26 cellular contexts compared by ENCODE assay signal in the genomic region with DNA sequence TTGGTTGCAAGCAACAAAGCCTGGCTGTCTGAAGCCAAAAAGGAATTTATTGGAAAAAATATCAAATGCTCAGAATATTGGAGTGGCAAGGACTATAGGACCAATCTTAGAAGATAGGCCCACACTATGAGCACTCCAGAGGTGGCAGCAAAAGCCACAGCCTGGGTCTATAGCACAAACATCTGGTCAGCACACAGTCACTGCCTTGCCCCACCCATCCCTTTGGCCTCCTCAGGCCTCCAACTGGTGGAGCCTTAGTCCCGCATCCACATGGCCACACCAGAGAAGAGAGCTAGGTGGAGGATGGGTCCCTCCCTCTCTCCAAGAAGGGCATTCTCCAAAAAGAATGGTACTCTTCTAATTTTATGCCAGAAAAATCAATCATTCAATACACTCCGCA.
"Had no signal": no experiment of that assay in that cellular context is flagged by ENCODE, and none has a peak within 500 bp of the region (broad histone marks: within the 10 kb centered on the region; RNA-seq: fewer than 3 reads in every experiment).

No MANE protein-coding gene starts in this region.

- H3K27me3 Mint-ChIP-seq: activated B cell treated with CpG ODN at 0.5 μM for 24 hours; activated CD4-positive, alpha-beta memory T cell treated with anti-CD3 and anti-CD28 coated beads for 36 hours; activated naive CD8-positive, alpha-beta T cell treated with anti-CD3 and anti-CD28 coated beads for 36 hours had no signal

- H3K9me3 Mint-ChIP-seq: activated B cell treated with CpG ODN at 0.5 μM for 24 hours; activated CD4-positive, alpha-beta memory T cell treated with anti-CD3 and anti-CD28 coated beads for 36 hours; activated naive CD8-positive, alpha-beta T cell treated with anti-CD3 and anti-CD28 coated beads for 36 hours; activated T-helper 1 cell treated with anti-CD3 and anti-CD28 coated beads, Interleukin-12 subunit alpha, Interleukin-12 subunit beta, Interleukin-2, Interleukin-4 antibody, amounts not matched to agents 30 ng/mL and 10 ng/mL and 1 ng/mL, durations not matched to agents 14 hours and 24 hours and 36 hours; mesothelial cell of epicardium; nephron; T-helper 2 cell treated with Interferon-gamma antibody and Interleukin-4, amounts not matched to agents 5 μg/mL and 100 μg/mL, for 36 hours had no signal

- H3K9me3 ChIP-seq: lower lobe of right lung, sigmoid colon, tibial artery, uterus had no signal

- H3K9ac ChIP-seq: parathyroid adenoma had no signal

- H3K4me1 ChIP-seq: uterus had no signal

- DNase-seq: activated B cell treated with CpG ODN at 0.5 μM for 24 hours; activated CD4-positive, alpha-beta memory T cell treated with anti-CD3 and anti-CD28 coated beads for 36 hours; activated CD4-positive, alpha-beta T cell treated with anti-CD3 and anti-CD28 coated beads for 4 hours; activated naive CD4-positive, alpha-beta T cell; activated naive CD8-positive, alpha-beta T cell treated with anti-CD3 and anti-CD28 coated beads for 36 hours; activated T-cell treated with anti-CD3 and anti-CD28 coated beads for 4 hours; amniotic stem cell; dorsolateral prefrontal cortex; foreskin melanocyte; hypothalamus; islet precursor cell; lower lobe of right lung; sigmoid colon; stimulated activated CD4-positive, alpha-beta T cell treated with anti-CD3 and anti-CD28 coated beads, Interleukin-1b, Interleukin-23, amount 100 ng/mL, for 48 hours; stimulated activated CD8-positive, alpha-beta memory T cell treated with anti-CD3 and anti-CD28 coated beads, Interleukin-4, amount 100 ng/mL, for 48 hours; stimulated activated naive CD4-positive, alpha-beta T cell; substantia nigra; tibial artery; uterus had no signal

- H3K27ac ChIP-seq: cardiac muscle cell, epithelial cell of prostate, lower lobe of right lung, parathyroid adenoma, sigmoid colon, tibial artery, uterus had no signal

- H2AFZ ChIP-seq: parathyroid adenoma had no signal

- H3K27ac Mint-ChIP-seq: activated B cell treated with CpG ODN at 0.5 μM for 24 hours; activated CD4-positive, alpha-beta memory T cell treated with anti-CD3 and anti-CD28 coated beads for 36 hours; activated naive CD8-positive, alpha-beta T cell treated with anti-CD3 and anti-CD28 coated beads for 36 hours; activated T-helper 1 cell treated with anti-CD3 and anti-CD28 coated beads, Interleukin-12 subunit alpha, Interleukin-12 subunit beta, Interleukin-2, Interleukin-4 antibody, amounts not matched to agents 30 ng/mL and 10 ng/mL and 1 ng/mL, durations not matched to agents 14 hours and 24 hours and 36 hours; mesothelial cell of epicardium; T-helper 2 cell treated with Interferon-gamma antibody and Interleukin-4, amounts not matched to agents 5 μg/mL and 100 μg/mL, for 36 hours had no signal

- H3K36me3 ChIP-seq: cardiac muscle cell, lower lobe of right lung, sigmoid colon, tibial artery, uterus had no signal

- ATAC-seq: lower lobe of right lung had no signal

- H3K4me3 ChIP-seq: cardiac muscle cell, dorsolateral prefrontal cortex, lower lobe of right lung, sigmoid colon, tibial artery, uterus had no signal

- H3K36me3 Mint-ChIP-seq: mesothelial cell of epicardium had no signal

- H3K4me3 Mint-ChIP-seq: activated B cell treated with CpG ODN at 0.5 μM for 24 hours; activated CD4-positive, alpha-beta memory T cell treated with anti-CD3 and anti-CD28 coated beads for 36 hours; activated naive CD8-positive, alpha-beta T cell treated with anti-CD3 and anti-CD28 coated beads for 36 hours; activated T-helper 1 cell treated with anti-CD3 and anti-CD28 coated beads, Interleukin-12 subunit alpha, Interleukin-12 subunit beta, Interleukin-2, Interleukin-4 antibody, amounts not matched to agents 30 ng/mL and 10 ng/mL and 1 ng/mL, durations not matched to agents 14 hours and 24 hours and 36 hours; mesothelial cell of epicardium; nephron; T-helper 2 cell treated with Interferon-gamma antibody and Interleukin-4, amounts not matched to agents 5 μg/mL and 100 μg/mL, for 36 hours had no signal

- H3K27me3 ChIP-seq: cardiac muscle cell, dorsolateral prefrontal cortex, sigmoid colon, tibial artery, uterus had no signal
